Comparison of ENCODE assay signal across 1 cellular context in genomic region chr16:11533588-11533987, GRCh38.
TF ChIP-seq lines count a peak whose summit lies in the region.

No MANE protein-coding gene starts in this region.

TF ChIP-seq in GM12878, 131 proteins besides CTCF, POLR2A, EP300 and RAD21 (continued from another document):
- TF ChIP-seq, protein P1, sequence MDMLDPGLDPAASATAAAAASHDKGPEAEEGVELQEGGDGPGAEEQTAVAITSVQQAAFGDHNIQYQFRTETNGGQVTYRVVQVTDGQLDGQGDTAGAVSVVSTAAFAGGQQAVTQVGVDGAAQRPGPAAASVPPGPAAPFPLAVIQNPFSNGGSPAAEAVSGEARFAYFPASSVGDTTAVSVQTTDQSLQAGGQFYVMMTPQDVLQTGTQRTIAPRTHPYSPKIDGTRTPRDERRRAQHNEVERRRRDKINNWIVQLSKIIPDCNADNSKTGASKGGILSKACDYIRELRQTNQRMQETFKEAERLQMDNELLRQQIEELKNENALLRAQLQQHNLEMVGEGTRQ (IDR thresholded peaks at IDR 0.05; ENCODE audit: borderline replicate concordance, low read depth, low read length): no peak
- TF ChIP-seq RAD51 (IDR thresholded peaks at IDR 0.05): no peak
- TF ChIP-seq BRCA1 (IDR thresholded peaks at IDR 0.05; ENCODE audit: low read depth, low read length): no peak
- TF ChIP-seq, protein P2, sequence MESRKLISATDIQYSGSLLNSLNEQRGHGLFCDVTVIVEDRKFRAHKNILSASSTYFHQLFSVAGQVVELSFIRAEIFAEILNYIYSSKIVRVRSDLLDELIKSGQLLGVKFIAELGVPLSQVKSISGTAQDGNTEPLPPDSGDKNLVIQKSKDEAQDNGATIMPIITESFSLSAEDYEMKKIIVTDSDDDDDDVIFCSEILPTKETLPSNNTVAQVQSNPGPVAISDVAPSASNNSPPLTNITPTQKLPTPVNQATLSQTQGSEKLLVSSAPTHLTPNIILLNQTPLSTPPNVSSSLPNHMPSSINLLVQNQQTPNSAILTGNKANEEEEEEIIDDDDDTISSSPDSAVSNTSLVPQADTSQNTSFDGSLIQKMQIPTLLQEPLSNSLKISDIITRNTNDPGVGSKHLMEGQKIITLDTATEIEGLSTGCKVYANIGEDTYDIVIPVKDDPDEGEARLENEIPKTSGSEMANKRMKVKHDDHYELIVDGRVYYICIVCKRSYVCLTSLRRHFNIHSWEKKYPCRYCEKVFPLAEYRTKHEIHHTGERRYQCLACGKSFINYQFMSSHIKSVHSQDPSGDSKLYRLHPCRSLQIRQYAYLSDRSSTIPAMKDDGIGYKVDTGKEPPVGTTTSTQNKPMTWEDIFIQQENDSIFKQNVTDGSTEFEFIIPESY (IDR thresholded peaks at IDR 0.05): no peak
- TF ChIP-seq WRNIP1 (IDR thresholded peaks at IDR 0.05; ENCODE audit: borderline replicate concordance, low read depth, low read length): no peak
